Comparison of ENCODE assay signal across 8 cellular contexts in the genomic region with DNA sequence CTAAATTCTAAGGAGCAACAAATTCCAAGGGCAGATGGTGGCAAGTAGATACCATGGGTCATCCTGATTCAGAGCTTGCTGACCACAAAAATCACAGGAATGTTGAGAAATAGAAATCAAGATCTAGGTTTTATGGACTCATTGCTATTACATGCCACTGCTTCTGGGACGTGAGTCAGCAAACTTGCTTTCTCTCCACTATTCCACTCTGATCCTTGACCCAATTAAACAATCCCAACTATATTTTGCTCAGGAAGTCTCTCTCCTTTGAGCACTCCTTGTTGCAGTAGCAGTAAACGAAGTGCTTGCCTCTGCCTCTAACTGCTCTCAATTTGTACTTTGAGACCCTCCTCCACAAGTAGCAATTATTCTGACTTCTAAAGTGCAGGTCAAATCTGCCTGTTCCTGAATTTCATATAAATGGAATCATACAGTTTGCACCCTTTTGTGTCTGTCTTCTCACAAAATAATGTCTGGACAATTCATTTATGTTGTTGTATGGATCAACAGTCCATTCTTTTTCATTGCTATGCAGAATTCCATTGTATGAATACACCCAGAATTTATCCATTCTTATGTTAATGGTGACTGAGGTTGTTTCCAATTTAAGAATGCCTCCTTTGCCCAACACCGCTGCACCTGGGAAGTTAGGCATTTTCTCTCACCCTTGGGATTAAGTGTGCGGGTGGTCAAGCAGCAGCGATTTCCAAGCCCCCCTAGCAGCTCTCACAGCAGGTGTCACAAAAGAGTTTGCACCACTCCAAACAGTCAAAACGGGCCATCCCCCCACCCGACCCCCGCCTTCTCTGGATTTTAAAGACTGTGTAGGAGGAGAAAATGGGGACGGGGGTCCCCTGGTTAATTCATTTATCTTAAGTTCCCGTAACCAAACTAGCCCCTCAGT. TPM values are rescaled to one million over a fixed set of nuclear protein-coding genes. Genes with fewer than 3 reads are reported as not detected.
A peak's percentile ranks its signal among the peaks of the same experiment; 100 is the strongest.
DNase-seq lines count a peak whose midpoint lies in the region; ATAC-seq lines count a peak whose summit lies in the region.

No MANE protein-coding gene starts in this region.

- H3K4me1 ChIP-seq in HUES48 (ENCODE audit: control insufficient read depth, insufficient read depth, low read length) (peaks cover 40% of the 10 kb centered on the region), mesodermal cell (ENCODE audit: control insufficient read depth, insufficient read depth, low read length, poor library complexity, severe bottlenecking) (peaks cover 19% of the 10 kb centered on the region)

- no peaks in the 10 kb centered on the region for H3K9me3 ChIP-seq in HUES48 (ENCODE audit: control insufficient read depth, insufficient read depth, low read length)
- H3K9me3 ChIP-seq in mesodermal cell (ENCODE audit: control insufficient read depth, low read length), result no peaks in the 10 kb centered on the region

- H3K36me3 ChIP-seq in HUES48 (ENCODE audit: control insufficient read depth, insufficient read depth, low read length) (peaks cover 22% of the 10 kb centered on the region), mesodermal cell (ENCODE audit: control insufficient read depth, insufficient read depth, low read length) (peaks cover 28% of the 10 kb centered on the region)

- peak overlapping the region; percentile 76 for H3K4me3 Mint-ChIP-seq in central memory CD8-positive, alpha-beta T cell

- 8 to 20% methylated on average over 3 to 4 of the region's 10 CpGs for WGBS in mesodermal cell (ENCODE audit: insufficient coverage in 2 of 2), 2 experiments

- peak overlapping the region; percentile 59 for H3K27ac Mint-ChIP-seq in central memory CD8-positive, alpha-beta T cell (ENCODE audit: low read depth)

- H3K4me1 Mint-ChIP-seq in central memory CD8-positive, alpha-beta T cell, result no peaks in the 10 kb centered on the region

- DNase-seq in AG08396 (ENCODE audit: low spot score) (peak; percentile 70), NCI-H774 (lab: John Stamatoyannopoulos, UW) (no peak), middle frontal gyrus (ENCODE audit: extremely low spot score, low spot score) (no peak), DMS114 treated with DMSO at 0.1 percent for 48 hours (lab: John Stamatoyannopoulos, UW; ENCODE audit: unreplicated experiment) (no peak)
- no peak for DNase-seq in central memory CD8-positive, alpha-beta T cell (ENCODE audit: low spot score in 2 of 2)
- DNase-seq in stimulated activated CD4-positive, alpha-beta T cell treated with anti-CD3 and anti-CD28 coated beads, Interleukin-15, amount 100 ng/mL, for 24 hours, result no peak

- H3K27ac ChIP-seq in HUES48 (ENCODE audit: low read depth, low read length) (peak overlapping the region; percentile 98), mesodermal cell (ENCODE audit: low read depth, low read length, severe bottlenecking) (peak overlapping the region; percentile 94)

- H3K36me3 Mint-ChIP-seq in central memory CD8-positive, alpha-beta T cell (ENCODE audit: insufficient read depth), result peaks cover 3% of the 10 kb centered on the region

- H3K9ac ChIP-seq in HUES48 (ENCODE audit: low read depth, low read length), result peak overlapping the region; percentile 92

- no peaks in the 10 kb centered on the region for H3K9me3 Mint-ChIP-seq in central memory CD8-positive, alpha-beta T cell

- no peak for ATAC-seq in central memory CD8-positive, alpha-beta T cell (replicated peaks; ENCODE audit: extremely low read depth, poor library complexity, severe bottlenecking)

- H3K27me3 Mint-ChIP-seq in central memory CD8-positive, alpha-beta T cell, result peaks cover 16% of the 10 kb centered on the region

- H3K27me3 ChIP-seq in HUES48 (ENCODE audit: control insufficient read depth, insufficient read depth, low read length), result no peaks in the 10 kb centered on the region

- peak overlapping the region; percentile 49 for H3K4me3 ChIP-seq in HUES48 (ENCODE audit: low read depth, low read length)
- H3K4me3 ChIP-seq in mesodermal cell (ENCODE audit: extremely low read depth, insufficient read depth, low read length, poor library complexity, severe bottlenecking), result peak overlapping the region; percentile 38

RNA-seq across cellular contexts. Expression of gene ACSM6, which starts 35.9 kb away (rescaled TPM):
- polyA plus RNA-seq in mesodermal cell (2013, experiment 1 of 2), result not detected
- not detected for polyA plus RNA-seq in mesodermal cell (2013, experiment 2 of 2)
